ENCODE assay signal across 8 cellular contexts in the genomic region with DNA sequence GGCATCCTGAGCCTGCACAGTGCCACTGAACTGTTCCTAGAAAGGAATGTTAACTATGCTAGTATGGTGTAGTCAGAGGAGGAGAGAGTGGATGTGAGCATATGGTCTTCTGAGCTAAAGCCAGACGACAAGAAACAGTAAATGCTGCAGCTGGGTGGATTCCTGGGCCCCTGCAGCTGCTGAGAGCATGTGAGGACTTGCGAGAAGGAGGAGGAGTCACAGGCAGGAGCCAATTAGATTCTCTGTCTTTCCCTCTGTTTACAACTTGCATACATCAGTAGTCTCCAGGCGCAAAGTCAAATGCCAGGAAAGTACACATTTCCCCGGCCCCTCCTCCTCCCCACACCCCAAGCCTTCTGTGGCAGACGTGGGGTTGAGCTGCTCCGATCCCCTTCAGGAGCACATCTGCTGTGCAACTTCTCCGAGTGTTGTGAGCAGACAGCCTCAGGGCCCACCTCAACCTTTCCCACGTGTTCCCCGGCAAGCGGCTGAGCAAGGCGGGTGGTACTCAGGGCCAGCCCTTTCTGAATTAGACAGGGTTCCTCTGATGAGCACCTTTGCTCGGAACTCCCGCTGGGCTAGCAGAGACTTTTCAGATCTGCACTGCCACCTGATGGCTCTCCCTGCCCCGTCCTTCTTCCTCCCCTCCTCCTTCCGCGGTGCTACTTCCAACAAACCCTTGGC.
DNase-seq lines count a peak whose midpoint lies in the region; ATAC-seq and TF ChIP-seq lines count a peak whose summit lies in the region.

No MANE protein-coding gene starts in this region.

- no peak overlapping the region for H3K4me3 ChIP-seq in BJ (ENCODE audit: low read depth, low read length)
- no peak overlapping the region for H3K4me3 ChIP-seq in parathyroid adenoma (ENCODE audit: low read depth, low read length)

- H3K79me2 ChIP-seq in parathyroid adenoma: no peaks in the 10 kb centered on the region

- no peak overlapping the region for H3K9ac ChIP-seq in parathyroid adenoma

- ATAC-seq in GM19438 (IDR thresholded peaks at IDR 0.05; ENCODE audit: low read depth, unreplicated experiment) (peak; percentile 48), foreskin keratinocyte (peak; percentile 68), HG03135 (IDR thresholded peaks at IDR 0.05; ENCODE audit: unreplicated experiment) (no peak), GM21447 (IDR thresholded peaks at IDR 0.05; ENCODE audit: unreplicated experiment) (no peak)

- H2AFZ ChIP-seq in parathyroid adenoma: peak overlapping the region; percentile 42

- no peaks in the 10 kb centered on the region for H3K36me3 ChIP-seq in BJ (ENCODE audit: control insufficient read depth, insufficient read depth, low read length)
- no peaks in the 10 kb centered on the region for H3K36me3 ChIP-seq in parathyroid adenoma (ENCODE audit: control insufficient read depth, insufficient read depth, low read length)

- H3K4me1 ChIP-seq in foreskin keratinocyte (peaks cover 6% of the 10 kb centered on the region), parathyroid adenoma (peaks cover 2% of the 10 kb centered on the region)

- no peaks in the 10 kb centered on the region for H3K9me3 ChIP-seq in parathyroid adenoma (ENCODE audit: control insufficient read depth, low read length)

- H3K27ac ChIP-seq in foreskin keratinocyte (no peak overlapping the region), parathyroid adenoma (no peak overlapping the region)

- peak overlapping the region; percentile 17 for H3K4me2 ChIP-seq in parathyroid adenoma (ENCODE audit: low read length)

- POLR2A ChIA-PET in BJ (lab: Charles Lee): no interaction called here

- H3K27me3 ChIP-seq in BJ (ENCODE audit: control insufficient read depth, insufficient read depth, low read length): peaks cover 2% of the 10 kb centered on the region
- no peaks in the 10 kb centered on the region for H3K27me3 ChIP-seq in foreskin keratinocyte
- no peaks in the 10 kb centered on the region for H3K27me3 ChIP-seq in parathyroid adenoma (ENCODE audit: control insufficient read depth, insufficient read depth, low read length)

- DNase-seq in BJ (ENCODE audit: low read depth) (peak; percentile 39), NCI-H2196 treated with DMSO at 0.1 percent for 48 hours (lab: John Stamatoyannopoulos, UW; ENCODE audit: unreplicated experiment) (peak; percentile 70), foreskin keratinocyte (peak; percentile 75 to 85)
- DNase-seq in activated T-cell treated with anti-CD3 and anti-CD28 coated beads, Interleukin-2, amount 50 U/mL, for 48 hours: peak; percentile 21 to 34

- TF ChIP-seq CTCF in BJ (IDR thresholded peaks at IDR 0.05; ENCODE audit: insufficient read depth, low read depth, low read length) (0 out of 2 replicates have a peak, but pooled peaks have one; percentile 17), foreskin keratinocyte (conservative IDR thresholded peaks at IDR 0.05) (peak; percentile 42), parathyroid adenoma (IDR thresholded peaks at IDR 0.05) (no peak)

- CTCF ChIA-PET in BJ (lab: Yijun Ruan, JAX): no interaction called here

Comparison
In these comparisons a context has a peak if more than half of its experiments do, and no peak if none do; other contexts are left out.
1. DNase-seq: peak in every context shown above with its lines; median percentile 80 in foreskin keratinocyte; 70 in NCI-H2196 treated with DMSO at 0.1 percent for 48 hours; 39 in BJ; 28 in activated T-cell treated with anti-CD3 and anti-CD28 coated beads, Interleukin-2, amount 50 U/mL, for 48 hours.
2. ATAC-seq: peak in GM19438 (single experiment) and foreskin keratinocyte (single experiment); none in HG03135 (single experiment) and GM21447 (single experiment).